Comparison of ENCODE assay signal across 19 cellular contexts in genomic region chr6:996271-996852, GRCh38.
"Had no signal": no experiment of that assay in that cellular context is flagged by ENCODE, and none has a peak within 500 bp of the region (broad histone marks: within the 10 kb centered on the region; RNA-seq: fewer than 3 reads in every experiment).

No MANE protein-coding gene starts in this region.

- H3K4me1 ChIP-seq: adrenal gland, ascending aorta, esophagus muscularis mucosa, gastrocnemius medialis, left ventricle myocardium inferior, sigmoid colon, spleen had no signal

- H3K27ac ChIP-seq: adrenal gland, ascending aorta, coronary artery, esophagus muscularis mucosa, gastrocnemius medialis, left ventricle myocardium inferior, ovary, sigmoid colon, spleen had no signal

- H3K36me3 ChIP-seq: adrenal gland, ascending aorta, esophagus muscularis mucosa, gastrocnemius medialis, left ventricle myocardium inferior, ovary, sigmoid colon, spleen had no signal

- DNase-seq: activated CD4-positive, alpha-beta T cell treated with anti-CD3 and anti-CD28 coated beads, Interleukin-2, amount 10 ng/mL, durations not matched to agents 7 days and 5 days; activated CD8-positive, alpha-beta memory T cell treated with anti-CD3 and anti-CD28 coated beads, Interleukin-2, amount 50 U/mL, for 4 hours; activated naive CD4-positive, alpha-beta T cell; activated T-cell treated with anti-CD3 and anti-CD28 coated beads, Interleukin-2, amount 50 U/mL, for 4 hours; adrenal gland; central memory CD4-positive, alpha-beta T cell; gastrocnemius medialis; head of caudate nucleus; hypothalamus; left ventricle myocardium inferior; ovary; sigmoid colon; spleen; stimulated activated CD4-positive, alpha-beta T cell treated with anti-CD3 and anti-CD28 coated beads, Interleukin-4, amount 100 ng/mL, for 24 hours; stimulated activated naive CD4-positive, alpha-beta T cell treated with Interleukin-2 at 50 U/mL for 16 hours had no signal

- ATAC-seq: activated T-cell treated with anti-CD3 and anti-CD28 coated beads, Interleukin-2, amount 50 U/mL, for 4 hours; gastrocnemius medialis; natural killer cell treated with Interleukin-12 subunit alpha and Interleukin-12 subunit beta and Interleukin-15 and Interleukin-18, amount 100 ng/mL, for 72 hours had no signal

- H3K9me3 ChIP-seq: adrenal gland, ascending aorta, gastrocnemius medialis, ovary had no signal

- H3K27me3 ChIP-seq: adrenal gland, ascending aorta, esophagus muscularis mucosa, gastrocnemius medialis, ovary had no signal

- H3K4me3 ChIP-seq: adrenal gland, ascending aorta, coronary artery, esophagus muscularis mucosa, gastrocnemius medialis, left ventricle myocardium inferior, ovary, sigmoid colon, spleen had no signal
